ENCODE assay signal across 8 cellular contexts in the genomic region with DNA sequence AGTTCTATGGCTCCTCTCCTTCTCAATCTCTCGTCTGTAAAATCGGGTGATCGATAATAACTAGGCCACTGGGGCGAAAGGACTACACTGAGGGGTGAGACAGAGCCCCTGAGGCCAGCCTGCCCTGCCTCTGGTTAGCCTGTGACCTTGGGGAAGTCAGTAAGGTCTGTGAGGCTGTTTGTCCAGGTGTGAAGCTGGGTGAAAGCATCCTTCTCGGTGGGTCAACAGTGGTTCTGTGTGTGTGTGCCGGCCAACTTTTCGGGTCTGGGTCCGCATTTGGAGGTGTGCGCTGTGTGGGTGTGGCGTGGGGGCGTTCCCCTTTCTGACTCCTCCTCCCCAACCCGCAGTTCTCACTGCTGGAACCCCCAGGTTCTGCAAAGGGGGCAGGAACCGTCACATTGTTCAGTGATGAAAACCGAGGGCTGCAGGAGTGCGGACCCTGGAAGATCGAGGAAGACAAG. TPM values are rescaled to one million over a fixed set of nuclear protein-coding genes. Genes with fewer than 3 reads are reported as not detected.
DNase-seq lines count a peak whose midpoint lies in the region; ATAC-seq and TF ChIP-seq lines count a peak whose summit lies in the region.

No MANE protein-coding gene starts in this region.

- H3K4me3 ChIP-seq in DOHH2 (ENCODE audit: low read length): peak overlapping the region; percentile 84
- H3K4me3 ChIP-seq in RWPE2 (ENCODE audit: severe bottlenecking): peak overlapping the region; percentile 68
- H3K4me3 ChIP-seq in astrocyte of the spinal cord (ENCODE audit: low read depth, low read length): peak overlapping the region; percentile 48
- peak overlapping the region in 1 of 3 donors; percentile 77 for H3K4me3 ChIP-seq in liver (ENCODE audit: low read depth in 1 of 3, low read length in 3 of 3)

- ATAC-seq in RWPE2 (ENCODE audit: low read depth) (no peak), HG02938 (IDR thresholded peaks at IDR 0.05; ENCODE audit: unreplicated experiment) (no peak)

- in situ Hi-C loops in astrocyte of the spinal cord (cut with HindIII; ENCODE audit: low sequenced_read_pairs): no loop called here

- peaks cover 13% of the 10 kb centered on the region for H3F3A ChIP-seq in DOHH2 (ENCODE audit: control insufficient read depth, insufficient read depth)

- H3K79me2 ChIP-seq in DOHH2 (ENCODE audit: control insufficient read depth, low read length): peaks cover 13% of the 10 kb centered on the region

- TF ChIP-seq CTCF in DOHH2 (IDR thresholded peaks at IDR 0.05; ENCODE audit: low read depth, low read length, poor library complexity, severe bottlenecking) (no peak), RWPE2 (IDR thresholded peaks at IDR 0.05; ENCODE audit: poor library complexity, severe bottlenecking) (no peak), astrocyte of the spinal cord (IDR thresholded peaks at IDR 0.05; ENCODE audit: low read depth, low read length) (no peak), liver (IDR thresholded peaks at IDR 0.05; ENCODE audit: low read depth, low read length, missing input control) (no peak)

- H3K27me3 ChIP-seq in DOHH2 (ENCODE audit: control insufficient read depth, low read length) (no peaks in the 10 kb centered on the region), RWPE2 (ENCODE audit: insufficient read depth, poor library complexity, severe bottlenecking) (no peaks in the 10 kb centered on the region), liver (ENCODE audit: control insufficient read depth in 4 of 4, insufficient read depth in 4 of 4, low read length in 3 of 4) (no peaks in the 10 kb centered on the region)

- H3K4me1 ChIP-seq in DOHH2 (ENCODE audit: control insufficient read depth, low read length) (peaks cover 54% of the 10 kb centered on the region), RWPE2 (ENCODE audit: insufficient read depth, poor library complexity, severe bottlenecking) (peaks cover 38% of the 10 kb centered on the region), liver (ENCODE audit: control insufficient read depth in 4 of 4, insufficient read depth in 4 of 4, low read length in 3 of 4) (peaks cover 0 to 23% (median 11%) of the 10 kb centered on the region in 4 donors)

- peak overlapping the region; percentile 65 for H3K27ac ChIP-seq in DOHH2 (ENCODE audit: low read depth, low read length)
- peak overlapping the region; percentile 81 for H3K27ac ChIP-seq in RWPE2 (ENCODE audit: poor library complexity, severe bottlenecking)
- peak overlapping the region; percentile 47 to 51 for H3K27ac ChIP-seq in liver (ENCODE audit: low read depth in 1 of 2, low read length in 2 of 2)
- no peak overlapping the region for H3K27ac ChIP-seq in caudate nucleus (ENCODE audit: low read depth, low read length)

- no peaks in the 10 kb centered on the region for H3K9me3 ChIP-seq in DOHH2 (ENCODE audit: control insufficient read depth, insufficient read depth, low read length)
- no peaks in the 10 kb centered on the region for H3K9me3 ChIP-seq in RWPE2 (ENCODE audit: severe bottlenecking)
- H3K9me3 ChIP-seq in liver (ENCODE audit: control insufficient read depth in 4 of 4, low read length in 3 of 4): no peaks in the 10 kb centered on the region

- H4K20me1 ChIP-seq in DOHH2 (ENCODE audit: control insufficient read depth, insufficient read depth, low read depth, low read length): no peaks in the 10 kb centered on the region

- WGBS in liver: 65% methylated on average over 16 of the region's 16 CpGs

- no peak for TF ChIP-seq RAD21 in liver (IDR thresholded peaks at IDR 0.05)

- DNase-seq in RWPE2 (ENCODE audit: low spot score): no peak
- no peak for DNase-seq in astrocyte of the spinal cord (ENCODE audit: low read depth, low spot score)
- DNase-seq in stimulated activated naive CD4-positive, alpha-beta T cell treated with Interleukin-2 at 50 U/mL for 16 hours (lab: John Stamatoyannopoulos, UW): peak; percentile 57
- DNase-seq in caudate nucleus (lab: John Stamatoyannopoulos, UW): no peak
- DNase-seq in GM03348 (ENCODE audit: low spot score): no peak

- H3K36me3 ChIP-seq in DOHH2 (ENCODE audit: control insufficient read depth, low read length) (no peaks in the 10 kb centered on the region; the same call in 1 of the 2 replicates), RWPE2 (ENCODE audit: low read depth) (no peaks in the 10 kb centered on the region), liver (ENCODE audit: control insufficient read depth in 4 of 4, insufficient read depth in 3 of 4, low read depth in 1 of 4, low read length in 3 of 4) (no peaks in the 10 kb centered on the region)

- no peaks in the 10 kb centered on the region for H3K9me2 ChIP-seq in DOHH2 (replicated peaks; ENCODE audit: control insufficient read depth, low read length)

- H3K4me2 ChIP-seq in DOHH2 (ENCODE audit: low read length): peak overlapping the region; percentile 81

- no peak overlapping the region for H3K9ac ChIP-seq in liver (ENCODE audit: low read depth in 1 of 2, low read length in 2 of 2)

TF ChIP-seq in liver, 16 proteins besides CTCF, POLR2A, EP300 and RAD21:
- TF ChIP-seq RXRA (IDR thresholded peaks at IDR 0.05) (no peak), TAF1 (conservative IDR thresholded peaks at IDR 0.05) (no peak), EGR1 (IDR thresholded peaks at IDR 0.05; ENCODE audit: low read depth in 2 of 2) (no peak), YY1 (IDR thresholded peaks at IDR 0.05) (no peak)
- TF ChIP-seq, protein P1, sequence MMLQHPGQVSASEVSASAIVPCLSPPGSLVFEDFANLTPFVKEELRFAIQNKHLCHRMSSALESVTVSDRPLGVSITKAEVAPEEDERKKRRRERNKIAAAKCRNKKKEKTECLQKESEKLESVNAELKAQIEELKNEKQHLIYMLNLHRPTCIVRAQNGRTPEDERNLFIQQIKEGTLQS (IDR thresholded peaks at IDR 0.05): no peak
- TF ChIP-seq, protein P2, sequence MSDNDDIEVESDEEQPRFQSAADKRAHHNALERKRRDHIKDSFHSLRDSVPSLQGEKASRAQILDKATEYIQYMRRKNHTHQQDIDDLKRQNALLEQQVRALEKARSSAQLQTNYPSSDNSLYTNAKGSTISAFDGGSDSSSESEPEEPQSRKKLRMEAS (IDR thresholded peaks at IDR 0.05): no peak

RNA-seq across cellular contexts. Expression of a gene that starts 5.0 kb away (rescaled TPM):
- 1 to 10 TPM; 3.9 to 5.5 TPM for total RNA-seq in liver
- 1 to 10 TPM; 3.2 to 6.4 TPM for polyA plus RNA-seq in liver

RNA-seq across cellular contexts. Expression of a gene that starts 7.0 kb away (rescaled TPM):
- 10 to 100 TPM; 11.4 to 21.8 TPM for total RNA-seq in liver
- 10 to 100 TPM in 1 of 2 donors, 1 to 10 TPM in 1; 8.8 to 23.8 TPM for polyA plus RNA-seq in liver
